In the genomic region with DNA sequence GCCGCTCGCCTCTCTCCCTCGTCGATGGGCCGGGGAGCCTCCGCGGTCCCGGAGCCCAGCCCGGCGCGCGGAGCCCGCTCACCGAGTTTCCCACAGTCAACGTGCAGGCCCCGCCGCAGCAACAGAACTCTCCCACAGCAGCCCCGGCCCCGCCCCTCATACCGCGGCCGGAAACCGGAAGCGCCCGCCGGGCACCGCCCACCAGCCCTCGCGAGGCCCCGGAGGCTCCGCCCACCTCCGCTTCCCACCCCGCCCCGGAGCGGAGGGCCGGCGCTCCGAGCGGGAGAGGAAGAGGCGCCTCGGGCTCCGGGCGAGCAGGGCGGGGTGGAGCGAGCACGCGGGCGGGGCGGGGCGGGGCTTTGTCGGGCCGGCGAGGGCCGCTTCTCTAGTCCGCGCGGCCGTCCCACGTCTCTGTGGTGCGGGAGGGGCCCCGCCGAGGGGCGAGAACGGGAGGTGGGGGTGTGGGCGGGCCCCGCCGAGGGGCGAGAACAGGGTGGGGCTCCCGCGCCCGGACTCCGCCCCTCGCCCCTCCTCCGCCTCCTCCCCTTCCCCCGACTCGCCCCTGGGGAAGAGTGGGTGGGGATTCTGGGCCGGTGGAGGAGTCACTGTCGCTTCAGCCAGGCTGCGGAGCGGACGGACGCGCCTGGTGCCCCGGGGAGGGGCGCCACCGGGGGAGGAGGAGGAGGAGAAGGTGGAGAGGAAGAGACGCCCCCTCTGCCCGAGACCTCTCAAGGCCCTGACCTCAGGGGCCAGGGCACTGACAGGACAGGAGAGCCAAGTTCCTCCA, we compare ENCODE assay signal across 8 cellular contexts. TPM values are rescaled to one million over a fixed set of nuclear protein-coding genes. Genes with fewer than 3 reads are reported as not detected.
A peak's percentile ranks its signal among the peaks of the same experiment; 100 is the strongest.
DNase-seq lines count a peak whose midpoint lies in the region; ATAC-seq and TF ChIP-seq lines count a peak whose summit lies in the region.

A gene (plus strand): TSS at position 605 of the 787 bp plus-strand sequence. CDS start 411 bp downstream, outside the sequence.
A gene (minus strand): TSS at position 136 of the 787 bp plus-strand sequence. CDS start 1,143 bp downstream, outside the sequence.

- H3K36me3 ChIP-seq in GM06990 (ENCODE audit: control insufficient read depth, insufficient read depth, low read length) (peaks cover 2% of the 10 kb centered on the region; the same call in 1 of the 2 replicates), SU-DHL-6 (ENCODE audit: low read length) (no peaks in the 10 kb centered on the region), parathyroid adenoma (ENCODE audit: control insufficient read depth, insufficient read depth, low read length) (no peaks in the 10 kb centered on the region), thyroid gland (peaks cover 0 to 8% of the 10 kb centered on the region in 2 donors)

- H3K27me3 ChIP-seq in GM06990 (replicated peaks; ENCODE audit: control insufficient read depth, insufficient read depth, low read length): no peaks in the 10 kb centered on the region
- H3K27me3 ChIP-seq in SU-DHL-6 (ENCODE audit: low read length): no peaks in the 10 kb centered on the region
- no peaks in the 10 kb centered on the region for H3K27me3 ChIP-seq in parathyroid adenoma (ENCODE audit: control insufficient read depth, insufficient read depth, low read length)
- no peaks in the 10 kb centered on the region for H3K27me3 ChIP-seq in thyroid gland

- no peaks in the 10 kb centered on the region for H3K27me3 Mint-ChIP-seq in HFFc6 (ENCODE audit: insufficient read depth)
- H3K27me3 Mint-ChIP-seq in activated naive CD8-positive, alpha-beta T cell treated with anti-CD3 and anti-CD28 coated beads, Interleukin-2, amount 10 ng/mL, durations not matched to agents 7 days and 5 days: no peaks in the 10 kb centered on the region

- H3K9ac ChIP-seq in SU-DHL-6 (ENCODE audit: low read length) (peak within 1 kb of the TSS; percentile 72), parathyroid adenoma (peak within 1 kb of the TSS; percentile 61)

- H3K27ac ChIP-seq in SU-DHL-6 (ENCODE audit: low read depth, low read length): peak within 1 kb of the TSS; percentile 45
- peak within 1 kb of the TSS; percentile 75 for H3K27ac ChIP-seq in parathyroid adenoma
- peak within 1 kb of the TSS; percentile 77 to 84 (median 83) for H3K27ac ChIP-seq in thyroid gland

- peak; percentile 78 for ATAC-seq in activated naive CD8-positive, alpha-beta T cell treated with anti-CD3 and anti-CD28 coated beads, Interleukin-2, amount 10 ng/mL, durations not matched to agents 7 days and 5 days (ENCODE audit: low read depth)
- ATAC-seq in Right ventricle myocardium superior (ENCODE audit: poor library complexity): peak; percentile 86

- H3K79me2 ChIP-seq in SU-DHL-6 (ENCODE audit: insufficient read depth, low read length): peaks cover 19% of the 10 kb centered on the region
- peaks cover 11% of the 10 kb centered on the region for H3K79me2 ChIP-seq in parathyroid adenoma

- no peaks in the 10 kb centered on the region for H3F3A ChIP-seq in SU-DHL-6 (ENCODE audit: insufficient read depth)

- peak; percentile 48 to 73 for TF ChIP-seq POLR2A in thyroid gland (IDR thresholded peaks at IDR 0.05)

- no peaks in the 10 kb centered on the region for H3K36me3 Mint-ChIP-seq in HFFc6 (ENCODE audit: low read depth)
- peaks cover 9% of the 10 kb centered on the region for H3K36me3 Mint-ChIP-seq in activated naive CD8-positive, alpha-beta T cell treated with anti-CD3 and anti-CD28 coated beads, Interleukin-2, amount 10 ng/mL, durations not matched to agents 7 days and 5 days

- H3K9me3 Mint-ChIP-seq in HFFc6: no peaks in the 10 kb centered on the region
- H3K9me3 Mint-ChIP-seq in activated naive CD8-positive, alpha-beta T cell treated with anti-CD3 and anti-CD28 coated beads, Interleukin-2, amount 10 ng/mL, durations not matched to agents 7 days and 5 days: no peaks in the 10 kb centered on the region

- H3K4me2 ChIP-seq in SU-DHL-6 (ENCODE audit: low read depth, low read length, poor library complexity, severe bottlenecking) (peak within 1 kb of the TSS; percentile 65), parathyroid adenoma (ENCODE audit: low read length) (peak within 1 kb of the TSS; percentile 82)

- no peaks in the 10 kb centered on the region for H4K20me1 ChIP-seq in SU-DHL-6 (ENCODE audit: low read depth, low read length)

- H3K9me3 ChIP-seq in SU-DHL-6 (ENCODE audit: insufficient read depth, low read length) (no peaks in the 10 kb centered on the region), parathyroid adenoma (ENCODE audit: control insufficient read depth, low read length) (no peaks in the 10 kb centered on the region), thyroid gland (no peaks in the 10 kb centered on the region)

- peak; percentile 93 for DNase-seq in GM06990 (ENCODE audit: extremely low read depth, insufficient read length)
- peak; percentile 74 for DNase-seq in HFFc6
- DNase-seq in NCI-H1048 (lab: John Stamatoyannopoulos, UW): peak; percentile 85
- DNase-seq in activated naive CD8-positive, alpha-beta T cell treated with anti-CD3 and anti-CD28 coated beads, Interleukin-2, amount 10 ng/mL, durations not matched to agents 7 days and 5 days: peak; percentile 94
- DNase-seq in Right ventricle myocardium superior: peak; percentile 92
- DNase-seq in thyroid gland: peak; percentile 83 to 86

- H3K4me3 ChIP-seq in GM06990 (replicated peaks; ENCODE audit: low read depth, low read length) (peak within 1 kb of the TSS; percentile 79), SU-DHL-6 (ENCODE audit: insufficient read depth, low read length, poor library complexity, severe bottlenecking) (peak within 1 kb of the TSS; percentile 74), parathyroid adenoma (ENCODE audit: low read depth, low read length) (peak within 1 kb of the TSS; percentile 69), thyroid gland (replicated peaks in 1 of 3) (peak within 1 kb of the TSS; percentile 35 to 53 (median 52))

- H3K27ac Mint-ChIP-seq in HFFc6: peak within 1 kb of the TSS; percentile 92
- peak within 1 kb of the TSS; percentile 85 for H3K27ac Mint-ChIP-seq in activated naive CD8-positive, alpha-beta T cell treated with anti-CD3 and anti-CD28 coated beads, Interleukin-2, amount 10 ng/mL, durations not matched to agents 7 days and 5 days

- peaks cover 10% of the 10 kb centered on the region for H3K4me1 ChIP-seq in parathyroid adenoma
- H3K4me1 ChIP-seq in thyroid gland: peaks cover 25 to 51% of the 10 kb centered on the region in 2 donors

- POLR2A ChIA-PET in activated naive CD8-positive, alpha-beta T cell treated with anti-CD3 and anti-CD28 coated beads, Interleukin-2, amount 10 ng/mL, durations not matched to agents 7 days and 5 days (lab: Charles Lee): interaction anchor here (1.0 kb wide), 1 partner anchor 10 kb away, joined by 3 read pairs; no protein-coding TSS in a partner anchor

- H3K9me2 ChIP-seq in SU-DHL-6 (replicated peaks; ENCODE audit: insufficient read depth, low read length): no peaks in the 10 kb centered on the region

- TF ChIP-seq CTCF in GM06990 (IDR thresholded peaks at IDR 0.05; ENCODE audit: insufficient read depth, low read length, poor library complexity, severe bottlenecking) (no peak), HFFc6 (IDR thresholded peaks at IDR 0.05) (no peak), SU-DHL-6 (IDR thresholded peaks at IDR 0.05; ENCODE audit: insufficient read depth, low read length, poor library complexity, severe bottlenecking) (no peak), parathyroid adenoma (IDR thresholded peaks at IDR 0.05) (no peak), thyroid gland (IDR thresholded peaks at IDR 0.05) (no peak)

- WGBS in thyroid gland, 2 donors: no CpG with 5 or more reads among the region's 88 CpGs

- H2AFZ ChIP-seq in SU-DHL-6 (ENCODE audit: low read depth, low read length, severe bottlenecking) (peak within 1 kb of the TSS; percentile 22), parathyroid adenoma (peak within 1 kb of the TSS; percentile 79)

- intact Hi-C loops in Right ventricle myocardium superior (cut with DNase I) (no loop called here), thyroid gland (cut with DNase I) (no loop called here)

- peak within 1 kb of the TSS; percentile 92 for H3K4me3 Mint-ChIP-seq in HFFc6
- peak within 1 kb of the TSS; percentile 88 for H3K4me3 Mint-ChIP-seq in activated naive CD8-positive, alpha-beta T cell treated with anti-CD3 and anti-CD28 coated beads, Interleukin-2, amount 10 ng/mL, durations not matched to agents 7 days and 5 days

- peaks cover 23% of the 10 kb centered on the region for H3K4me1 Mint-ChIP-seq in HFFc6 (ENCODE audit: low read depth)
- H3K4me1 Mint-ChIP-seq in activated naive CD8-positive, alpha-beta T cell treated with anti-CD3 and anti-CD28 coated beads, Interleukin-2, amount 10 ng/mL, durations not matched to agents 7 days and 5 days: peaks cover 13% of the 10 kb centered on the region

RNA-seq across cellular contexts. Expression of the first gene that starts in this region (rescaled TPM):
- total RNA-seq in HFFc6 (2021; fragmentation: NEBNext Ultra II Directional; extraction: Animal tissue kit (Norgen Biotek cat#: 25700)): 10 to 100 TPM; 12.9 to 18.9 (median 14.5) TPM
- 10 to 100 TPM; 15.9 to 16.4 TPM for total RNA-seq in activated naive CD8-positive, alpha-beta T cell treated with anti-CD3 and anti-CD28 coated beads, Interleukin-2, amount 10 ng/mL, durations not matched to agents 7 days and 5 days
- total RNA-seq in Right ventricle myocardium superior: 14.7 TPM
- 10 to 100 TPM in 1 of 4 donors, 1 to 10 TPM in 3; 7.0 to 11.8 (median 8.9) TPM for total RNA-seq in thyroid gland

RNA-seq across cellular contexts. Expression of the second gene that starts in this region (rescaled TPM):
- total RNA-seq in HFFc6 (2021; fragmentation: NEBNext Ultra II Directional; extraction: Animal tissue kit (Norgen Biotek cat#: 25700)): 100 to 1,000 TPM; 203 to 295 (median 218) TPM
- total RNA-seq in activated naive CD8-positive, alpha-beta T cell treated with anti-CD3 and anti-CD28 coated beads, Interleukin-2, amount 10 ng/mL, durations not matched to agents 7 days and 5 days: 100 to 1,000 TPM; 140 to 141 TPM
- total RNA-seq in Right ventricle myocardium superior (86.4 TPM), thyroid gland (100 to 1,000 TPM; 170 to 228 (median 185) TPM)

Comparison
In these comparisons a context has a peak if more than half of its experiments do, and no peak if none do; other contexts are left out.
1. Peak in every context shown above with its lines: DNase-seq, ATAC-seq, H3K4me3 ChIP-seq and H3K27ac ChIP-seq.